12 cellular contexts compared by ENCODE assay signal in the genomic region with DNA sequence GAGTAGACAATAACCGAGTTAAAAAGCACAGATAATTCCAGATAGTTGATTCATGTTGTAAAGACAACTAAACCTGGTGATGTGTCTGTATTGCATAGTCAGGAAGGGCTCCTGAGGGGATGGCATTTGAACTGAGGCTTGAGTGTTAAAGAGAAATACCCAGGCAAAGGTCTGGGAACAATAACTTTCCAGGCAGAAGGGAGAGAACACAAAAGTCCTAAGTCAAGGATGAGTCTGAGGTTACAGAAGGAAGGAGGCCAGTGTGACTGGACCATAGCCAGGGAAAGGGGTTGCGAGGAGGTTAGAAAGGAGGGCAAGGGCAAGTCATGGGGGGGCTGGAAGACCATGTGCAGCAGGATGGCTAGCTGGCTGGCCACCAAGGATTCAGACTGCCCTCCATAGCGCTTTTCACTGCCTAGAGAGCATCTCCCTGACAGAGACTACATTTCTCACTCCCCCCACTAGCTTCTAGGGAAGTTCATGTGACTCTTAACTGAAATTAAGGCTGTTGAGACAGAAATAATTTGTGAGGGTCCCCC.
DNase-seq lines count a peak whose midpoint lies in the region; ATAC-seq and TF ChIP-seq lines count a peak whose summit lies in the region.
"Had no signal": no experiment of that assay in that cellular context is flagged by ENCODE, and none has a peak within 500 bp of the region (broad histone marks: within the 10 kb centered on the region; RNA-seq: fewer than 3 reads in every experiment).

No MANE protein-coding gene starts in this region.

- H3K9me3 Mint-ChIP-seq in MCF 10A (ENCODE audit: unreplicated experiment), result peaks cover 9% of the 10 kb centered on the region
- H3K9me3 Mint-ChIP-seq in activated T-helper 17 cell treated with anti-CD3 and anti-CD28 coated beads, Interleukin-2, amount 50 U/mL, for 72 hours, result peaks cover 9% of the 10 kb centered on the region

- no peak overlapping the region for H3K27ac ChIP-seq in breast epithelium
- no peak overlapping the region for H3K27ac ChIP-seq in gastroesophageal sphincter

- H3K4me1 ChIP-seq in breast epithelium (no peaks in the 10 kb centered on the region), gastroesophageal sphincter (no peaks in the 10 kb centered on the region)

- intact Hi-C loops in MCF 10A (cut with micrococcal nuclease), result loop anchor here (2.0 kb wide), 1 partner anchor 83 kb away; no protein-coding TSS in a partner anchor
- intact Hi-C loops in breast epithelium (cut with DNase I; ENCODE audit: low total_unique reads), result no loop called here

- H3K27ac Mint-ChIP-seq in MCF 10A (ENCODE audit: low read depth, unreplicated experiment), result peak overlapping the region; percentile 85
- peak overlapping the region; percentile 74 for H3K27ac Mint-ChIP-seq in activated T-helper 17 cell treated with anti-CD3 and anti-CD28 coated beads, Interleukin-2, amount 50 U/mL, for 72 hours
- H3K27ac Mint-ChIP-seq: activated naive CD8-positive, alpha-beta T cell treated with anti-CD3 and anti-CD28 coated beads, Interleukin-2, amount 10 ng/mL, durations not matched to agents 7 days and 5 days had no signal

- no peak for TF ChIP-seq CTCF in MCF 10A (IDR thresholded peaks at IDR 0.05; ENCODE audit: unreplicated experiment)
- no peak for TF ChIP-seq CTCF in breast epithelium (IDR thresholded peaks at IDR 0.05)
- TF ChIP-seq CTCF in gastroesophageal sphincter (IDR thresholded peaks at IDR 0.05), result no peak

- POLR2A ChIA-PET in MCF 10A (lab: Yijun Ruan, JAX), result interaction anchor here (0.8 to 1.7 kb wide), 4 partner anchors 14 to 228 kb away, joined by 4 to 10 read pairs (median 4); a partner anchor contains a TSS

- TF ChIP-seq EP300 in gastroesophageal sphincter (IDR thresholded peaks at IDR 0.05), result no peak

- no peak overlapping the region for H3K4me3 ChIP-seq in breast epithelium
- no peak overlapping the region for H3K4me3 ChIP-seq in gastroesophageal sphincter

- H3K9me3 ChIP-seq in breast epithelium (no peaks in the 10 kb centered on the region), gastroesophageal sphincter (peaks cover 0 to 7% (median 0%) of the 10 kb centered on the region in 3 donors)

- DNase-seq in MCF 10A (ENCODE audit: unreplicated experiment), result peak; percentile 32
- no peak for DNase-seq in breast epithelium (ENCODE audit: low spot score in 2 of 2)
- DNase-seq in foreskin melanocyte, result peak; percentile 9
- no peak for DNase-seq in RPMI8226
- no peak for DNase-seq in germinal center (ENCODE audit: low spot score)
- DNase-seq: activated naive CD8-positive, alpha-beta T cell treated with anti-CD3 and anti-CD28 coated beads, Interleukin-2, amount 10 ng/mL, durations not matched to agents 7 days and 5 days; DND-41; left colon had no signal

- peaks cover 27% of the 10 kb centered on the region for H3K4me1 Mint-ChIP-seq in MCF 10A (ENCODE audit: insufficient read depth, unreplicated experiment)
- peaks cover 19% of the 10 kb centered on the region for H3K4me1 Mint-ChIP-seq in activated T-helper 17 cell treated with anti-CD3 and anti-CD28 coated beads, Interleukin-2, amount 50 U/mL, for 72 hours
- H3K4me1 Mint-ChIP-seq: activated naive CD8-positive, alpha-beta T cell treated with anti-CD3 and anti-CD28 coated beads, Interleukin-2, amount 10 ng/mL, durations not matched to agents 7 days and 5 days had no signal

- no peaks in the 10 kb centered on the region for H3K27me3 Mint-ChIP-seq in MCF 10A (ENCODE audit: insufficient read depth, unreplicated experiment)
- peaks cover 4% of the 10 kb centered on the region for H3K27me3 Mint-ChIP-seq in activated T-helper 17 cell treated with anti-CD3 and anti-CD28 coated beads, Interleukin-2, amount 50 U/mL, for 72 hours

- peak; percentile 6 for ATAC-seq in activated T-helper 17 cell treated with anti-CD3 and anti-CD28 coated beads, Interleukin-2, amount 50 U/mL, for 72 hours (replicated peaks)
- no peak for ATAC-seq in gastroesophageal sphincter
- ATAC-seq in GM21717 (IDR thresholded peaks at IDR 0.05; ENCODE audit: unreplicated experiment), result no peak
- ATAC-seq: left colon had no signal

- WGBS in gastroesophageal sphincter (ENCODE audit: low coverage in 1 of 2), 2 donors, result 65% methylated on average over 3 of the region's 3 CpGs

- H3K36me3 ChIP-seq in breast epithelium (no peaks in the 10 kb centered on the region), gastroesophageal sphincter (no peaks in the 10 kb centered on the region)

- CTCF ChIA-PET in MCF 10A (lab: Yijun Ruan, JAX), result interaction anchor here (0.8 kb wide), 1 partner anchor 413 kb away, joined by 3 read pairs; no protein-coding TSS in a partner anchor

- no peak for TF ChIP-seq POLR2A in breast epithelium (IDR thresholded peaks at IDR 0.05)
- no peak for TF ChIP-seq POLR2A in gastroesophageal sphincter (IDR thresholded peaks at IDR 0.05)

- H3K27me3 ChIP-seq in breast epithelium (no peaks in the 10 kb centered on the region), gastroesophageal sphincter (no peaks in the 10 kb centered on the region)

- H3K4me3 Mint-ChIP-seq in MCF 10A (ENCODE audit: unreplicated experiment), result no peak overlapping the region
- peak overlapping the region; percentile 65 for H3K4me3 Mint-ChIP-seq in activated T-helper 17 cell treated with anti-CD3 and anti-CD28 coated beads, Interleukin-2, amount 50 U/mL, for 72 hours
- H3K4me3 Mint-ChIP-seq: activated naive CD8-positive, alpha-beta T cell treated with anti-CD3 and anti-CD28 coated beads, Interleukin-2, amount 10 ng/mL, durations not matched to agents 7 days and 5 days; neural crest cell had no signal

- no peaks in the 10 kb centered on the region for H3K36me3 Mint-ChIP-seq in MCF 10A (ENCODE audit: insufficient read depth, unreplicated experiment)
- no peaks in the 10 kb centered on the region for H3K36me3 Mint-ChIP-seq in activated T-helper 17 cell treated with anti-CD3 and anti-CD28 coated beads, Interleukin-2, amount 50 U/mL, for 72 hours (ENCODE audit: low read depth)
- H3K36me3 Mint-ChIP-seq: activated naive CD8-positive, alpha-beta T cell treated with anti-CD3 and anti-CD28 coated beads, Interleukin-2, amount 10 ng/mL, durations not matched to agents 7 days and 5 days had no signal

- BruUV-seq in MCF 10A (replicated peaks; lab: Mats Ljungman, UMichigan), result TSS peak; percentile 98

Comparison
In these comparisons a context has a peak if more than half of its experiments do, and no peak if none do; other contexts are left out.
1. DNase-seq: peak in MCF 10A (single experiment) and foreskin melanocyte (single experiment); none in breast epithelium (0 of 2), RPMI8226 (single experiment) and germinal center (single experiment).